ENCODE assay signal across 8 cellular contexts in the genomic region with DNA sequence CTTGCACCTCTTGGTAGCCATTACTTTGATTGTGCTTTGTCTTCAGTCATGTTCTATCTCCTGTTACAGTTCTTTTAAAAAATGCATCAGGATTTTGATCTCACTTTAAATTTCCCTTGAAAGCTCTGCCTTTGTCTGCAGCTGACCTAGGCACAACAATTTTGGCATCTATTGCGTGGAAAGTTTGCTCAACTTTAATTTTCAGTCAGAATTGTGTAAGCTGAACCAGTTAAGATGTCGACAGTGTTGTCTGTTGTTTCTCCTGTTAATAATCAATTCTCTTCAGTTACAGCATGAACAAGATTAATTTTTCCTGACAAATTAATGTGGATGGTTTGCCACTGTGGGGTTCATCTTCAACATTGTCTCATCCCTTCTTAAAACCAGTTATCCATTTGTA.
"Had no signal": no experiment of that assay in that cellular context is flagged by ENCODE, and none has a peak within 500 bp of the region (broad histone marks: within the 10 kb centered on the region; RNA-seq: fewer than 3 reads in every experiment).

No MANE protein-coding gene starts in this region.

- ATAC-seq: GM12878 had no signal

- FAIRE-seq: G401.6, GM12878, GM12891, GM12892, GM18507, GM19239 had no signal

- DNase-seq: GDM1, GF-D8 had no signal

- H3K4me3 ChIP-seq: GM12878 had no signal
